10 cellular contexts compared by ENCODE assay signal in genomic region chr1:226697608-226698544, GRCh38. TPM values are rescaled to one million over a fixed set of nuclear protein-coding genes. Genes with fewer than 3 reads are reported as not detected.
A peak's percentile ranks its signal among the peaks of the same experiment; 100 is the strongest.
DNase-seq lines count a peak whose midpoint lies in the region; ATAC-seq and TF ChIP-seq lines count a peak whose summit lies in the region.
"Had no signal": no experiment of that assay in that cellular context is flagged by ENCODE, and none has a peak within 500 bp of the region (broad histone marks: within the 10 kb centered on the region; RNA-seq: fewer than 3 reads in every experiment).

No MANE protein-coding gene starts in this region.

- H3K4me1 ChIP-seq in A673 (ENCODE audit: insufficient read depth, low read length, poor library complexity, severe bottlenecking) (peaks cover 26% of the 10 kb centered on the region), fibroblast of lung (ENCODE audit: control insufficient read depth, extremely low read depth, insufficient read depth, low read length) (peaks cover 27% of the 10 kb centered on the region)

- no peak for TF ChIP-seq CTCF in A673 (conservative IDR thresholded peaks at IDR 0.05; ENCODE audit: low read depth, low read length)
- no peak for TF ChIP-seq CTCF in fibroblast of lung (conservative IDR thresholded peaks at IDR 0.05 in 1 of 2, IDR thresholded peaks at IDR 0.05 in 1 of 2; ENCODE audit: low read depth in 1 of 2, low read length in 2 of 2)

- H3K4me2 ChIP-seq in fibroblast of lung (ENCODE audit: extremely low read depth, insufficient read depth, low read length): no peak overlapping the region

- peak overlapping the region; percentile 87 to 99 (median 98) for H3K27ac Mint-ChIP-seq in IgD-negative memory B cell

- no peak overlapping the region for H3K9ac ChIP-seq in fibroblast of lung (ENCODE audit: insufficient read depth, low read length)

- CTCF ChIA-PET in A673 (lab: Charles Lee): no interaction called here

- no peaks in the 10 kb centered on the region for H3K27me3 ChIP-seq in A673 (replicated peaks; ENCODE audit: insufficient read depth, low read depth, low read length, poor library complexity)
- H3K27me3 ChIP-seq in fibroblast of lung (ENCODE audit: control insufficient read depth, insufficient read depth, low read length): no peaks in the 10 kb centered on the region

- no peaks in the 10 kb centered on the region for H3K9me3 ChIP-seq in A673 (ENCODE audit: low read depth, low read length, poor library complexity, severe bottlenecking)
- H3K9me3 ChIP-seq in fibroblast of lung (ENCODE audit: control insufficient read depth, insufficient read depth, low read depth, low read length): no peaks in the 10 kb centered on the region

- H3K27ac ChIP-seq in A673 (ENCODE audit: low read depth, low read length, poor library complexity, severe bottlenecking) (peak overlapping the region; percentile 18), fibroblast of lung (ENCODE audit: insufficient read depth, low read length) (peak overlapping the region; percentile 7)

- no peaks in the 10 kb centered on the region for H3K9me3 Mint-ChIP-seq in IgD-negative memory B cell

- no peak for DNase-seq in A673 (ENCODE audit: low spot score)
- DNase-seq in fibroblast of lung (ENCODE audit: low read depth in 2 of 2): no peak
- DNase-seq in globus pallidus (ENCODE audit: low spot score): no peak
- no peak for DNase-seq in activated gamma-delta T cell (lab: John Stamatoyannopoulos, UW)
- DNase-seq in NCI-H1930 (lab: John Stamatoyannopoulos, UW): no peak
- DNase-seq: activated CD4-positive, CD25-positive, alpha-beta regulatory T cell; NCI-H2029 had no signal

- ATAC-seq in GM19395 (IDR thresholded peaks at IDR 0.05; ENCODE audit: unreplicated experiment): peak; percentile 19
- no peak for ATAC-seq in activated CD4-positive, CD25-positive, alpha-beta regulatory T cell treated with anti-CD3 and anti-CD28 coated beads, Interleukin-2, amount 50 U/mL, for 24 hours

- no peaks in the 10 kb centered on the region for H3K79me2 ChIP-seq in fibroblast of lung (ENCODE audit: control insufficient read depth, insufficient read depth, low read length)

- H3K4me1 Mint-ChIP-seq in IgD-negative memory B cell: peaks cover 61 to 76% (median 74%) of the 10 kb centered on the region in 3 donors

- intact Hi-C loops in A673 (cut with micrococcal nuclease; ENCODE audit: unreplicated experiment): no loop called here

- H3K27me3 Mint-ChIP-seq in IgD-negative memory B cell: no peaks in the 10 kb centered on the region

- H3K36me3 ChIP-seq in A673 (ENCODE audit: insufficient read depth, low read length, poor library complexity, severe bottlenecking) (no peaks in the 10 kb centered on the region), fibroblast of lung (ENCODE audit: control insufficient read depth, insufficient read depth, low read length) (no peaks in the 10 kb centered on the region)

- H3K4me3 ChIP-seq in A673 (ENCODE audit: low read depth, low read length, poor library complexity, severe bottlenecking) (no peak overlapping the region), fibroblast of lung (replicated peaks in 1 of 4; ENCODE audit: control extremely low read depth in 1 of 4, insufficient read depth in 1 of 4, low read depth in 3 of 4, low read length in 4 of 4) (no peak overlapping the region)

- no peak overlapping the region for H2AFZ ChIP-seq in fibroblast of lung (ENCODE audit: low read length)

- POLR2A ChIA-PET in A673 (lab: Charles Lee; ENCODE audit: low non-redundant PET): no interaction called here

- no peaks in the 10 kb centered on the region for H4K20me1 ChIP-seq in fibroblast of lung (ENCODE audit: control insufficient read depth, extremely low read depth, insufficient read depth, low read length)

- peaks cover 2% of the 10 kb centered on the region for H3K36me3 Mint-ChIP-seq in IgD-negative memory B cell

- H3K4me3 Mint-ChIP-seq in IgD-negative memory B cell: peak overlapping the region; percentile 21 to 79 (median 70)

- BruUV-seq in A673 (replicated peaks; lab: Mats Ljungman, UMichigan): no TSS peak

RNA-seq across cellular contexts. Expression of gene ITPKB, which starts 41.2 kb away (rescaled TPM):
- total RNA-seq in A673 (2021) (12.5 and 14.1 TPM in 2 replicates), fibroblast of lung (15.9 and 32.4 TPM in 2 replicates)
- polyA plus RNA-seq in IgD-negative memory B cell (20.4 TPM), fibroblast of lung (10.2 and 14.5 TPM in 2 replicates)
- polyA plus RNA-seq in fibroblast of lung (2012): 15.8 and 20.6 TPM in 2 replicates
- 35.5 and 60.4 TPM in 2 replicates for polyA minus RNA-seq in fibroblast of lung (ENCODE audit: low replicate concordance)
